ENCODE assay signal across 10 cellular contexts in the genomic region with DNA sequence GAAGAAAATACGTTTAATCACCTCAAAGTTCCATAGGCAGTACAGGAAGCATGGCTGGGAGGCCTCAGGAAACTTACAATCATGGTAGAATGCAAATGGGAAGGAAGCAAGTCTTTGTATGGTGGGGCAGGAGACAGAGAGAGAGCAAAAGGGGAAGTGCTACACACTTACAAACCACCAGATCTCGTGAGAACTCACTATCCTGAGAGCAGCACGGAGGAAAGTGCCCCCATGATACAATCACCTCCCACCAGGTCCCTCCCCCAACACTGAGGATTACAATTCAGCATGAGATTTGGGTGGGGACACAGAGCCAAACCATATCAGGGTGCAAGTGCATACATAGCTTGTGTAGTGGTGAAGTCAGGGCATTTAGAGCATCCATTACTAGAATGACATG.
DNase-seq lines count a peak whose midpoint lies in the region; ATAC-seq, FAIRE-seq and TF ChIP-seq lines count a peak whose summit lies in the region.
"Had no signal": no experiment of that assay in that cellular context is flagged by ENCODE, and none has a peak within 500 bp of the region (broad histone marks: within the 10 kb centered on the region; RNA-seq: fewer than 3 reads in every experiment).

No MANE protein-coding gene starts in this region.

- no peaks in the 10 kb centered on the region for H3K9me3 Mint-ChIP-seq in immature natural killer cell

- POLR2A ChIA-PET in GM12878 (lab: Charles Lee): no interaction called here

- FAIRE-seq in GM12878 (lab: Jason Lieb, UNC): no peak

- peak; percentile 21; the same call in 1 of the 3 replicates for ATAC-seq in GM12878

- H3K9ac ChIP-seq in GM12878 (ENCODE audit: control insufficient read depth, insufficient read depth, low read length) (no peak overlapping the region), muscle layer of colon (ENCODE audit: low read length) (no peak overlapping the region)

- SMC1A ChIA-PET in GM12878 (lab: Charles Lee; ENCODE audit: uncharacterized antibody, unreplicated experiment): interaction anchor here (0.7 kb wide), 1 partner anchor 1530 kb away, joined by 3 read pairs; no protein-coding TSS in a partner anchor

- peak overlapping the region in 1 of 6 donors; percentile 42 for H3K27ac Mint-ChIP-seq in immature natural killer cell

- H3K4me3 ChIP-seq in GM12878 (no peak overlapping the region), muscle layer of colon (ENCODE audit: low read depth in 1 of 2, low read length in 2 of 2) (no peak overlapping the region), thyroid gland (replicated peaks in 1 of 3) (no peak overlapping the region)

- TF ChIP-seq CTCF in GM12878 (IDR thresholded peaks at IDR 0.05 in 2 of 3, conservative IDR thresholded peaks at IDR 0.05 in 1 of 3; ENCODE audit: control insufficient read depth in 2 of 3, extremely low read depth in 1 of 3, insufficient read depth in 1 of 3, low read depth in 3 of 3, low read length in 3 of 3) (no peak), thyroid gland (IDR thresholded peaks at IDR 0.05) (no peak)

- H3K4me1 ChIP-seq in GM12878 (ENCODE audit: control insufficient read depth, insufficient read depth, low read length) (no peaks in the 10 kb centered on the region), muscle layer of colon (ENCODE audit: insufficient read depth, low read length) (peaks cover 20% of the 10 kb centered on the region), thyroid gland (peaks cover 0 to 11% of the 10 kb centered on the region in 2 donors)

- H3K27me3 Mint-ChIP-seq in immature natural killer cell (ENCODE audit: low read depth in 3 of 3): peaks cover 0 to 11% (median 8%) of the 10 kb centered on the region in 3 donors

- no peaks in the 10 kb centered on the region for H3K4me1 Mint-ChIP-seq in immature natural killer cell

- CTCF ChIA-PET in GM12878 (lab: Yijun Ruan, JAX): no interaction called here

- H3K27ac ChIP-seq in GM12878 (ENCODE audit: control insufficient read depth, insufficient read depth) (no peak overlapping the region), muscle layer of colon (ENCODE audit: low read depth, low read length) (peak overlapping the region; percentile 21), thyroid gland (peak overlapping the region; percentile 33 to 81 (median 72))

- H3K9me3 ChIP-seq in GM12878 (replicated peaks; ENCODE audit: control insufficient read depth, insufficient read depth, low read length): no peaks in the 10 kb centered on the region; the same call in 2 of the 3 replicates
- H3K9me3 ChIP-seq in muscle layer of colon (ENCODE audit: low read length): no peaks in the 10 kb centered on the region
- no peaks in the 10 kb centered on the region for H3K9me3 ChIP-seq in thyroid gland

- WGBS in GM12878 (ENCODE audit: insufficient coverage, insufficient replicate concordance, low lambda C conversion rate, missing lambda C conversion rate): 5% methylated on average over 3 of the region's 3 CpGs
- WGBS in thyroid gland, 2 donors: 66 to 76% methylated on average over 3 of the region's 3 CpGs

- no peaks in the 10 kb centered on the region for H3K36me3 Mint-ChIP-seq in immature natural killer cell

- peak; percentile 69 for DNase-seq in LHCN-M2 (ENCODE audit: low read depth)
- no peak for DNase-seq in GM12878 (ENCODE audit: low read depth, low spot score)
- no peak for DNase-seq in thyroid gland
- DNase-seq in DMS79 (lab: John Stamatoyannopoulos, UW): no peak
- no peak for DNase-seq in immature natural killer cell
- DNase-seq in kidney glomerular epithelial cell (lab: John Stamatoyannopoulos, UW): no peak
- DNase-seq: activated T-cell treated with anti-CD3 and anti-CD28 coated beads, Interleukin-2, amount 50 U/mL, for 1 hour; cerebellar nuclear complex; NCI-H1436 treated with DMSO at 0.1 percent for 48 hours had no signal

- BruUV-seq in GM12878 (replicated peaks; lab: Mats Ljungman, UMichigan): no TSS peak

- intact Hi-C loops in GM12878 (cut with micrococcal nuclease; ENCODE audit: unreplicated experiment) (no loop called here), thyroid gland (cut with DNase I) (no loop called here)

- no peaks in the 10 kb centered on the region for H4K20me1 ChIP-seq in GM12878 (ENCODE audit: control insufficient read depth, insufficient read depth)

- no peak overlapping the region for H3K4me2 ChIP-seq in GM12878 (ENCODE audit: control insufficient read depth, insufficient read depth)

- in situ Hi-C loops in GM12878 (cut with MboI): no loop called here

- H3K36me3 ChIP-seq in GM12878 (ENCODE audit: control insufficient read depth in 2 of 2, insufficient read depth in 2 of 2, low read length in 1 of 2): no peaks in the 10 kb centered on the region
- H3K36me3 ChIP-seq in muscle layer of colon (ENCODE audit: insufficient read depth, low read length): no peaks in the 10 kb centered on the region
- no peaks in the 10 kb centered on the region for H3K36me3 ChIP-seq in thyroid gland

- no peak overlapping the region for H2AFZ ChIP-seq in GM12878 (ENCODE audit: control insufficient read depth, low read depth, low read length)

- no peak for TF ChIP-seq RAD21 in GM12878 (IDR thresholded peaks at IDR 0.05; ENCODE audit: insufficient read depth, low read depth, low read length)

- no peaks in the 10 kb centered on the region; a peak in 1 of 4 replicates for H3K27me3 ChIP-seq in GM12878 (replicated peaks in 1 of 2; ENCODE audit: control insufficient read depth in 2 of 2, insufficient read depth in 2 of 2, low read length in 1 of 2)
- no peaks in the 10 kb centered on the region for H3K27me3 ChIP-seq in muscle layer of colon (ENCODE audit: control insufficient read depth in 1 of 2, insufficient read depth in 2 of 2, low read length in 2 of 2)
- H3K27me3 ChIP-seq in thyroid gland: no peaks in the 10 kb centered on the region

- TF ChIP-seq POLR2A in GM12878 (IDR thresholded peaks at IDR 0.05; ENCODE audit: low read depth, low read length) (no peak), thyroid gland (IDR thresholded peaks at IDR 0.05) (no peak)

- no peak overlapping the region for H3K4me3 Mint-ChIP-seq in immature natural killer cell

- RAD21 ChIA-PET in GM12878 (lab: Charles Lee; ENCODE audit: unreplicated experiment): no interaction called here

- no peaks in the 10 kb centered on the region for H3K79me2 ChIP-seq in GM12878 (ENCODE audit: control insufficient read depth, insufficient read depth, low read length)

- TF ChIP-seq EP300 in GM12878 (IDR thresholded peaks at IDR 0.05; ENCODE audit: borderline replicate concordance in 1 of 2, control insufficient read depth in 1 of 2, low read depth in 2 of 2, low read length in 2 of 2): no peak

TF ChIP-seq in GM12878, 131 proteins besides CTCF, POLR2A, EP300 and RAD21:
- TF ChIP-seq ZNF274 (IDR thresholded peaks at IDR 0.05; ENCODE audit: insufficient read depth, insufficient read length): no peak
- TF ChIP-seq RUNX3 (IDR thresholded peaks at IDR 0.05; ENCODE audit: low read length): 0 out of 2 replicates have a peak, but pooled peaks have one; percentile 13
- peak; percentile 40 to 78; a peak in 3 of 4 replicates for TF ChIP-seq BHLHE40 (IDR thresholded peaks at IDR 0.05; ENCODE audit: borderline replicate concordance in 1 of 2, low read depth in 2 of 2, low read length in 1 of 2)
- peak; percentile 87 for TF ChIP-seq SPI1 (IDR thresholded peaks at IDR 0.05; ENCODE audit: borderline replicate concordance, insufficient read depth, low read depth, low read length)
